Comparison of ENCODE assay signal across 8 cellular contexts in the genomic region with DNA sequence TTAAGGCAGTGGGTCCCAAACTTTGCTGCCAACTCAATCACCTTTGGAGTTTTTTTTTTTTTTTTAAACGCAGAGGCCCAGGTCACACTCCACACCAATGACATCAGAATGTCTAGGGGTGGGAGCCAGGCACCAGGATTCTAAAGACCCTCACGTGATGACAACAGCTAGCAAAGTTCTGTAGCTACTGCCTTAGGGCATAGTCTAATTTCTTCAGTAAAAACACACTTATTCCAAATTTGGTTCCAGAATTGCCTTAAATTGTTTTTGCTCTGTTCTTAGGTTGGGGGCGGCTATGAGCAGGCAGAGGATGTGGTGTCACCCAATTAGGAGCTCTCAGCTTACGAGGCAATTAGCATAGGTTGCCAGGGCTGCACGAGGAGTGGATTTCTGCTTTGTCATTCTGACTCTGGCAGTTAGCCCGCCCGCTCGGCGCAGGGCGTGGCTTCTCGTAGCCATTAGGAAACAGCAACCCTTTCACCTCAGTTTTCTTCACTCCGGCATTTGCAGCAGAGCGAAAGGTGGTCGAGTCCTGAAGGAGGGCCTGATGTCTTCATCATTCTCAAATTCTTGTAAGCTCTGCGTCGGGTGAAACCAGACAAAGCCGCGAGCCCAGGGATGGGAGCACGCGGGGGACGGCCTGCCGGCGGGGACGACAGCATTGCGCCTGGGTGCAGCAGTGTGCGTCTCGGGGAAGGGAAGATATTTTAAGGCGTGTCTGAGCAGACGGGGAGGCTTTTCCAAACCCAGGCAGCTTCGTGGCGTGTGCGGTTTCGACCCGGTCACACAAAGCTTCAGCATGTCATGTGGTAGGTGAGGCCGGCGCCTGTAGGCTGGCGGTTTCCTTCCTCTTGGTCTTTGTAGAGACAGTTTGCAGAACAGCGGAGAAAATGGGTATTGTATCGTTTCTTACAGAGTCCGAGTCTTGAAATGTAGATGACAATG. TPM values are rescaled to one million over a fixed set of nuclear protein-coding genes. Genes with fewer than 3 reads are reported as not detected.
A peak's percentile ranks its signal among the peaks of the same experiment; 100 is the strongest.
DNase-seq lines count a peak whose midpoint lies in the region; ATAC-seq lines count a peak whose summit lies in the region.

No MANE protein-coding gene starts in this region.

- peak overlapping the region; percentile 91 for H3K4me3 Mint-ChIP-seq in activated CD8-positive, alpha-beta memory T cell treated with anti-CD3 and anti-CD28 coated beads, Interleukin-2, amount 10 ng/mL, durations not matched to agents 7 days and 5 days

- H3K36me3 Mint-ChIP-seq in activated CD8-positive, alpha-beta memory T cell treated with anti-CD3 and anti-CD28 coated beads, Interleukin-2, amount 10 ng/mL, durations not matched to agents 7 days and 5 days = peaks cover 17% of the 10 kb centered on the region

- peak overlapping the region; percentile 98 for H3K27ac ChIP-seq in mesenchymal stem cell (ENCODE audit: low read length, poor library complexity, severe bottlenecking)

- H3K4me3 ChIP-seq in endocrine pancreas (ENCODE audit: control insufficient read depth, insufficient read depth, low read length) (peak overlapping the region; percentile 93), mesenchymal stem cell (ENCODE audit: insufficient read depth in 1 of 2, low read depth in 1 of 2, low read length in 2 of 2) (peak overlapping the region; percentile 86 to 99)

- no peaks in the 10 kb centered on the region for H3K79me1 ChIP-seq in mesenchymal stem cell (replicated peaks; ENCODE audit: low read length, poor library complexity, severe bottlenecking)

- WGBS in mesenchymal stem cell = 1% methylated on average over 38 of the region's 40 CpGs

- ATAC-seq in GM21360 (IDR thresholded peaks at IDR 0.05; ENCODE audit: unreplicated experiment) = peak; percentile 78
- peak; percentile 92 for ATAC-seq in activated CD8-positive, alpha-beta memory T cell treated with anti-CD3 and anti-CD28 coated beads, Interleukin-2, amount 10 ng/mL, durations not matched to agents 7 days and 5 days

- peak overlapping the region in 1 of 2 experiments; percentile 90 for H3K4ac ChIP-seq in mesenchymal stem cell (ENCODE audit: low read depth in 1 of 2, low read length in 2 of 2)

- no peaks in the 10 kb centered on the region for H3K27me3 ChIP-seq in endocrine pancreas (ENCODE audit: control insufficient read depth, insufficient read depth, low read length)
- no peaks in the 10 kb centered on the region for H3K27me3 ChIP-seq in mesenchymal stem cell (ENCODE audit: control insufficient read depth in 1 of 2, insufficient read depth in 1 of 2, low read length in 2 of 2)

- peak overlapping the region; percentile 84 for H2BK120ac ChIP-seq in mesenchymal stem cell (ENCODE audit: low read depth, low read length)

- no peak overlapping the region for H2AFZ ChIP-seq in mesenchymal stem cell (ENCODE audit: low read depth, low read length)

- H2BK5ac ChIP-seq in mesenchymal stem cell (ENCODE audit: low read depth, low read length, poor library complexity, severe bottlenecking) = peak overlapping the region; percentile 83

- H3K9me3 ChIP-seq in endocrine pancreas (ENCODE audit: control insufficient read depth, low read length) (no peaks in the 10 kb centered on the region), mesenchymal stem cell (ENCODE audit: control insufficient read depth, low read length) (no peaks in the 10 kb centered on the region)

- H3K27ac Mint-ChIP-seq in activated CD8-positive, alpha-beta memory T cell treated with anti-CD3 and anti-CD28 coated beads, Interleukin-2, amount 10 ng/mL, durations not matched to agents 7 days and 5 days = peak overlapping the region; percentile 100

- peak overlapping the region; percentile 77 for H2BK15ac ChIP-seq in mesenchymal stem cell (ENCODE audit: low read depth, poor library complexity, severe bottlenecking)

- H3K18ac ChIP-seq in mesenchymal stem cell (ENCODE audit: low read depth in 1 of 2, low read length in 2 of 2) = peak overlapping the region; percentile 92 to 96

- peak overlapping the region; percentile 94 for H4K91ac ChIP-seq in mesenchymal stem cell (ENCODE audit: low read length)

- H2AK5ac ChIP-seq in mesenchymal stem cell (ENCODE audit: low read length, severe bottlenecking) = peak overlapping the region; percentile 43

- H3K9ac ChIP-seq in endocrine pancreas (ENCODE audit: control insufficient read depth, insufficient read depth, low read length) (peak overlapping the region; percentile 96), mesenchymal stem cell (ENCODE audit: low read length) (peak overlapping the region; percentile 100)

- peak overlapping the region; percentile 45 for H3K4me2 ChIP-seq in mesenchymal stem cell (ENCODE audit: low read length, poor library complexity, severe bottlenecking)

- H3K4me1 ChIP-seq in endocrine pancreas (ENCODE audit: control insufficient read depth, insufficient read depth, low read length) (peaks cover 9% of the 10 kb centered on the region), mesenchymal stem cell (ENCODE audit: control insufficient read depth, insufficient read depth, low read depth, low read length) (peaks cover 8% of the 10 kb centered on the region)

- CTCF ChIA-PET in activated CD8-positive, alpha-beta memory T cell treated with anti-CD3 and anti-CD28 coated beads, Interleukin-2, amount 10 ng/mL, durations not matched to agents 7 days and 5 days (lab: Charles Lee) = interaction anchor here (1.1 to 5.3 kb wide), 11 partner anchors 10 to 152 kb away, joined by 3 to 47 read pairs (median 4); partner anchors contain the start of genes EID3, NFYB and TXNRD1

- peaks cover 22% of the 10 kb centered on the region for H3K4me1 Mint-ChIP-seq in activated CD8-positive, alpha-beta memory T cell treated with anti-CD3 and anti-CD28 coated beads, Interleukin-2, amount 10 ng/mL, durations not matched to agents 7 days and 5 days

- H3K14ac ChIP-seq in mesenchymal stem cell (ENCODE audit: low read length in 2 of 2) = peak overlapping the region in 1 of 2 experiments; percentile 91

- no peak overlapping the region for H3K23ac ChIP-seq in mesenchymal stem cell (ENCODE audit: low read length in 2 of 2)

- H3K36me3 ChIP-seq in endocrine pancreas (ENCODE audit: control insufficient read depth, insufficient read depth, low read length) = no peaks in the 10 kb centered on the region
- peaks cover 6 to 16% of the 10 kb centered on the region in 2 experiments for H3K36me3 ChIP-seq in mesenchymal stem cell (ENCODE audit: control insufficient read depth in 1 of 2, insufficient read depth in 2 of 2, low read depth in 1 of 2, low read length in 2 of 2)

- H3K27me3 Mint-ChIP-seq in activated CD8-positive, alpha-beta memory T cell treated with anti-CD3 and anti-CD28 coated beads, Interleukin-2, amount 10 ng/mL, durations not matched to agents 7 days and 5 days = no peaks in the 10 kb centered on the region

- peak overlapping the region; percentile 89 for H4K8ac ChIP-seq in mesenchymal stem cell (ENCODE audit: low read length)

- no peaks in the 10 kb centered on the region for H3K9me3 Mint-ChIP-seq in activated CD8-positive, alpha-beta memory T cell treated with anti-CD3 and anti-CD28 coated beads, Interleukin-2, amount 10 ng/mL, durations not matched to agents 7 days and 5 days (ENCODE audit: low read depth)

- peak overlapping the region; percentile 60 to 97 for H2BK12ac ChIP-seq in mesenchymal stem cell (ENCODE audit: low read length in 2 of 2)

- DNase-seq in COR-L47 (lab: John Stamatoyannopoulos, UW) (peak; percentile 96), HT-29 (ENCODE audit: low spot score) (peak; percentile 99), NOMO-1 treated with DMSO at 0.1 percent for 48 hours (lab: John Stamatoyannopoulos, UW; ENCODE audit: unreplicated experiment) (peak; percentile 97), mesenchymal stem cell (peak; percentile 98)
- peak; percentile 97 for DNase-seq in activated CD8-positive, alpha-beta memory T cell treated with anti-CD3 and anti-CD28 coated beads, Interleukin-2, amount 10 ng/mL, durations not matched to agents 7 days and 5 days
- DNase-seq in stimulated activated CD8-positive, alpha-beta memory T cell treated with anti-CD3 and anti-CD28 coated beads, Interleukin-12 subunit alpha, Interleukin-12 subunit beta, amount 100 ng/mL, for 4 hours (ENCODE audit: low read depth) = peak; percentile 83

RNA-seq across cellular contexts. Expression of gene EID3, which starts 16.7 kb away (rescaled TPM):
- 6.2 and 8.7 TPM in 2 replicates for total RNA-seq in HT-29 (2014; rRNA removed; shearing (Covaris generic))
- 1 to 10 TPM; 6.9 to 7.1 TPM for total RNA-seq in activated CD8-positive, alpha-beta memory T cell treated with anti-CD3 and anti-CD28 coated beads, Interleukin-2, amount 10 ng/mL, durations not matched to agents 7 days and 5 days
- 0.50 TPM for polyA plus RNA-seq in mesenchymal stem cell (2013, experiment 1 of 2)
- polyA plus RNA-seq in mesenchymal stem cell (2013, experiment 2 of 2) = 0.51 TPM

Comparison
In these comparisons a context has a peak if more than half of its experiments do, and no peak if none do; other contexts are left out.
1. Peak in every context shown above with its lines: DNase-seq, ATAC-seq, H3K4me3 ChIP-seq and H3K27ac ChIP-seq.